In the genomic region with DNA sequence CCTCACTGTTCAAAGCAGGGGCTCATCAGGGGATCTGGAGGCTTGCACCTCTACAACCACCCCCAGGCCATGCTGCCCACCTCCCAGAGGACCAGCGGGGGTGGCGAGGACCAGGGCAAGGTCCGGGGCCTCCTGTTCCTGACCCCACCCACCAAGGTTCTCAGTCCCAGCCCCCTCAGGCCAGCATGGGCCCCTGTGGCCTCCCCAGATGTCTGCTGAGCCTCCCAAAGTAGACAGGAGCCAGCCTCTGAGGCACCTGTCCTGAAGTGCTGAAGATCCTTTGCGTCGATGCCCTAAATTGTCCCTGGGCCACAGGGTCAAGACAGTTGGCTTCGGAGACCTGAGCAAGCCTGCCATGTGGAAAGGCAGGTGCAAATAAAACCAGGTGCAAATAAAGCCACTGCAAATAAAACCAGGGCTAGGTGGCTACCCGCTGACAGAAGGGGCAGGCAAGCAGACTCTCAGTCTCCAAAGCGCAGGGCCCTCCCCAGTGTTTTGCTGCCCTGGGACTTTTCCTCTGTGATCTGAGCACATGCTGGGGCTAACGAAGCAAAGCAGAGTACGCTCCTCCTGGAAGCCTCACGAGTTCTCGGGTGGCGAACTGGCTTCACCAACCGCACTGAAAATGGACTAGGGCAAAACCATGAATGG, we compare ENCODE assay signal across 18 cellular contexts. TPM values are rescaled to one million over a fixed set of nuclear protein-coding genes. Genes with fewer than 3 reads are reported as not detected.
DNase-seq lines count a peak whose midpoint lies in the region; ATAC-seq and TF ChIP-seq lines count a peak whose summit lies in the region.
"Had no signal": no experiment of that assay in that cellular context is flagged by ENCODE, and none has a peak within 500 bp of the region (broad histone marks: within the 10 kb centered on the region; RNA-seq: fewer than 3 reads in every experiment).

No MANE protein-coding gene starts in this region.

- no peak for TF ChIP-seq CTCF in endothelial cell (IDR thresholded peaks at IDR 0.05; ENCODE audit: unreplicated experiment)
- TF ChIP-seq CTCF in gastrocnemius medialis (IDR thresholded peaks at IDR 0.05 in 4 of 5, conservative IDR thresholded peaks at IDR 0.05 in 1 of 5) = no peak

- no peaks in the 10 kb centered on the region for H3K4me1 Mint-ChIP-seq in endothelial cell (ENCODE audit: unreplicated experiment)

- H3K27me3 ChIP-seq in gastrocnemius medialis = no peaks in the 10 kb centered on the region
- H3K27me3 ChIP-seq: BLaER1 treated with 17β-estradiol and CSF1 and Interleukin-3, amounts not matched to agents 10 nM and 100 nM had no signal

- no peak overlapping the region for H3K4me3 ChIP-seq in gastrocnemius medialis
- H3K4me3 ChIP-seq: BLaER1 treated with 17β-estradiol and CSF1 and Interleukin-3, amounts not matched to agents 10 nM and 100 nM; HAP-1 had no signal

- intact Hi-C loops in gastrocnemius medialis (cut with DNase I; ENCODE audit: low total_unique reads) = no loop called here

- peak overlapping the region; percentile 53 for H3K27ac Mint-ChIP-seq in endothelial cell (ENCODE audit: unreplicated experiment)
- H3K27ac Mint-ChIP-seq: T-helper 1 cell treated with Interleukin-12 subunit alpha and Interleukin-12 subunit beta and Interleukin-4 antibody, amounts not matched to agents 30 μg/mL and 1 μg/mL, for 36 hours had no signal

- H3K36me3 Mint-ChIP-seq in endothelial cell (ENCODE audit: low read depth, unreplicated experiment) = peaks cover 21% of the 10 kb centered on the region

- H3K4me1 ChIP-seq in gastrocnemius medialis = peaks cover 27 to 52% of the 10 kb centered on the region in 2 donors
- H3K4me1 ChIP-seq: Caco-2, HAP-1 had no signal

- ATAC-seq in gastrocnemius medialis (no peak), GM21737 (IDR thresholded peaks at IDR 0.05; ENCODE audit: unreplicated experiment) (no peak), HG03280 (IDR thresholded peaks at IDR 0.05; ENCODE audit: unreplicated experiment) (no peak)
- ATAC-seq: SK-N-SH treated with all-trans-retinoic acid at 6 μM for 48 hours had no signal

- TF ChIP-seq POLR2A in gastrocnemius medialis (IDR thresholded peaks at IDR 0.05) = no peak

- H3K36me3 ChIP-seq in gastrocnemius medialis = peaks cover 0 to 48% of the 10 kb centered on the region in 2 donors

- in situ Hi-C loops in gastrocnemius medialis (cut with MboI; ENCODE audit: low sequenced_read_pairs in 4 of 4) = no loop called here

- peak overlapping the region in 3 of 4 donors; percentile 10 to 78 (median 53) for H3K27ac ChIP-seq in gastrocnemius medialis
- H3K27ac ChIP-seq: 22Rv1 had no signal

- peak overlapping the region; percentile 53 for H3K4me3 Mint-ChIP-seq in endothelial cell (ENCODE audit: unreplicated experiment)
- H3K4me3 Mint-ChIP-seq: T-helper 1 cell treated with Interleukin-12 subunit alpha and Interleukin-12 subunit beta and Interleukin-4 antibody, amounts not matched to agents 30 μg/mL and 1 μg/mL, for 36 hours had no signal

- DNase-seq in NCI-H1092 treated with DMSO at 0.1 percent for 48 hours (lab: John Stamatoyannopoulos, UW) = peak; percentile 9
- no peak for DNase-seq in NCI-H1092 (lab: John Stamatoyannopoulos, UW)
- peak; percentile 83 for DNase-seq in NCI-H2196 (lab: John Stamatoyannopoulos, UW; ENCODE audit: unreplicated experiment)
- DNase-seq in endothelial cell (ENCODE audit: low spot score) = no peak
- no peak for DNase-seq in gastrocnemius medialis
- DNase-seq in A172 (ENCODE audit: low spot score) = no peak
- DNase-seq: Caco-2, DMS79, NCI-H187, NCI-H2227 treated with DMSO at 0.1 percent for 48 hours, NCI-H526 treated with DMSO at 0.1 percent for 48 hours had no signal

- no peaks in the 10 kb centered on the region for H3K9me3 Mint-ChIP-seq in endothelial cell (ENCODE audit: unreplicated experiment)
- H3K9me3 Mint-ChIP-seq: T-helper 1 cell treated with Interleukin-12 subunit alpha and Interleukin-12 subunit beta and Interleukin-4 antibody, amounts not matched to agents 30 μg/mL and 1 μg/mL, for 36 hours had no signal

- H3K9me3 ChIP-seq in gastrocnemius medialis = no peaks in the 10 kb centered on the region
- H3K9me3 ChIP-seq: BLaER1 treated with 17β-estradiol and CSF1 and Interleukin-3, amounts not matched to agents 10 nM and 100 nM; Caco-2; HAP-1 had no signal

- H3K27me3 Mint-ChIP-seq in endothelial cell (ENCODE audit: unreplicated experiment) = peaks cover 5% of the 10 kb centered on the region

RNA-seq across cellular contexts. Expression of a gene that starts 22.4 kb away (rescaled TPM):
- total RNA-seq in endothelial cell (ENCODE audit: unreplicated experiment) (29.8 TPM), gastrocnemius medialis (10 to 100 TPM; 28.2 to 43.8 (median 36.0) TPM)
- 27.7 and 33.0 TPM in 2 replicates for total RNA-seq in A172 (2014; rRNA removed; shearing (Covaris generic))

Comparison
In these comparisons a context has a peak if more than half of its experiments do, and no peak if none do; other contexts are left out.
1. DNase-seq: peak in NCI-H1092 treated with DMSO at 0.1 percent for 48 hours (single experiment) and NCI-H2196 (single experiment); none in NCI-H1092 (single experiment), endothelial cell (single experiment), gastrocnemius medialis (0 of 2) and A172 (single experiment).